28 cellular contexts compared by ENCODE assay signal in the genomic region with DNA sequence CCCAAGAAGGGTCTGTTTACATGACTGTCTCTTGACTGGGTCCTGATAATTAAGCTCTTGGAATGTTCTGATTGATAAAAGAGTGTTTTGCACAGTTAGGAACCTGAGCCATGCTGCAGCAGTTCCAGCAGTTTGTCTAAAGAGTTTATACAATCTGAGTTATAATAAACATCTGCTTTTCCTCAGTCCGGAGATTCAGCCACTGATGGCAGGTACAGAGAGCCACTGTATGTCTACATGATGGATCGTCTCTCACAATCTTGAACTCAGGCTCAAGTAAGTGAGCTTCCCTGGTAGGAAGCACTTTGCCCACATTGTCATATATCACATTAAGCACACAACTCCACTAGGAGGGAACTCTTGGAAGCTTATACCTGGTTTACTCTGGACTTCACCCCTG.
"Had no signal": no experiment of that assay in that cellular context is flagged by ENCODE, and none has a peak within 500 bp of the region (broad histone marks: within the 10 kb centered on the region; RNA-seq: fewer than 3 reads in every experiment).

No MANE protein-coding gene starts in this region.

- H3K36me3 Mint-ChIP-seq: natural killer cell; stimulated activated effector memory CD8-positive, alpha-beta T cell treated with anti-CD3 and anti-CD28 coated beads, Interleukin-12 subunit alpha, Interleukin-12 subunit beta, amount 100 ng/mL, for 72 hours; stimulated activated naive B cell treated with anti-CD40 and anti-IgM and Interleukin-4, amounts not matched to agents 10 μg/mL and 1 μg/mL and 100 μg/mL, for 72 hours had no signal

- DNase-seq: natural killer cell; occipital lobe; ovary; posterior cingulate gyrus; psoas muscle; right cardiac atrium; right lobe of liver; sigmoid colon; small intestine; stimulated activated CD4-positive, alpha-beta T cell treated with anti-CD3 and anti-CD28 coated beads, Interleukin-15, amount 100 ng/mL, for 24 hours; stimulated activated CD4-positive, alpha-beta T cell treated with anti-CD3 and anti-CD28 coated beads, Interleukin-2, amount 100 ng/mL, for 24 hours; stimulated activated CD4-positive, alpha-beta T cell treated with anti-CD3 and anti-CD28 coated beads, Interleukin-2, amount 100 ng/mL, for 48 hours; stimulated activated CD4-positive, alpha-beta T cell treated with anti-CD3 and anti-CD28 coated beads, Interleukin-4, amount 100 ng/mL, for 24 hours; stimulated activated naive B cell treated with anti-CD40 and anti-IgM and Interleukin-4, amounts not matched to agents 10 μg/mL and 1 μg/mL and 100 μg/mL, for 72 hours; stimulated activated naive CD4-positive, alpha-beta T cell treated with Interleukin-2 at 50 U/mL for 16 hours; stomach; thyroid gland; trophoblast cell; upper lobe of left lung; uterus had no signal

- H3K4me3 Mint-ChIP-seq: natural killer cell; nephron; neural progenitor cell; stimulated activated effector memory CD8-positive, alpha-beta T cell treated with anti-CD3 and anti-CD28 coated beads, Interleukin-12 subunit alpha, Interleukin-12 subunit beta, amount 100 ng/mL, for 72 hours; stimulated activated naive B cell treated with anti-CD40 and anti-IgM and Interleukin-4, amounts not matched to agents 10 μg/mL and 1 μg/mL and 100 μg/mL, for 72 hours; stimulated activated naive CD8-positive, alpha-beta T cell treated with anti-CD3 and anti-CD28 coated beads, Interleukin-15, Interleukin-2, amounts not matched to agents 100 ng/mL and 50 ng/mL, for 24 hours had no signal

- H3K27me3 Mint-ChIP-seq: progenitor cell of endocrine pancreas; stimulated activated naive B cell treated with anti-CD40 and anti-IgM and Interleukin-4, amounts not matched to agents 10 μg/mL and 1 μg/mL and 100 μg/mL, for 72 hours; stimulated activated naive CD8-positive, alpha-beta T cell treated with anti-CD3 and anti-CD28 coated beads, Interleukin-15, Interleukin-2, amounts not matched to agents 100 ng/mL and 50 ng/mL, for 24 hours had no signal

- H3K27ac ChIP-seq: neural progenitor cell, ovary, parathyroid adenoma, psoas muscle, right lobe of liver, sigmoid colon, stomach, thoracic aorta, thyroid gland, tibial nerve, upper lobe of left lung, uterus had no signal

- H3K4me1 ChIP-seq: neural progenitor cell, parathyroid adenoma, psoas muscle, right lobe of liver, thyroid gland, tibial nerve, upper lobe of left lung, uterus had no signal

- H3K4me3 ChIP-seq: neural progenitor cell, ovary, psoas muscle, right lobe of liver, sigmoid colon, stomach, thoracic aorta, thyroid gland, tibial nerve, upper lobe of left lung, uterus had no signal

- H3K36me3 ChIP-seq: neural progenitor cell, ovary, sigmoid colon, uterus had no signal

- ATAC-seq: natural killer cell; psoas muscle; right cardiac atrium; right lobe of liver; stimulated activated effector memory CD8-positive, alpha-beta T cell treated with anti-CD3 and anti-CD28 coated beads, Interleukin-12 subunit alpha, Interleukin-12 subunit beta, amount 100 ng/mL, for 72 hours; stimulated activated naive B cell treated with anti-CD40 and anti-IgM and Interleukin-4, amounts not matched to agents 10 μg/mL and 1 μg/mL and 100 μg/mL, for 72 hours had no signal

- H3K27ac Mint-ChIP-seq: natural killer cell; neural progenitor cell; progenitor cell of endocrine pancreas; stimulated activated effector memory CD8-positive, alpha-beta T cell treated with anti-CD3 and anti-CD28 coated beads, Interleukin-12 subunit alpha, Interleukin-12 subunit beta, amount 100 ng/mL, for 72 hours; stimulated activated naive B cell treated with anti-CD40 and anti-IgM and Interleukin-4, amounts not matched to agents 10 μg/mL and 1 μg/mL and 100 μg/mL, for 72 hours; stimulated activated naive CD8-positive, alpha-beta T cell treated with anti-CD3 and anti-CD28 coated beads, Interleukin-15, Interleukin-2, amounts not matched to agents 100 ng/mL and 50 ng/mL, for 24 hours had no signal

- H3K9me3 ChIP-seq: ovary, psoas muscle, right lobe of liver, sigmoid colon, stomach, thoracic aorta, thyroid gland, uterus had no signal

- H3K4me1 Mint-ChIP-seq: natural killer cell; nephron; neural progenitor cell; stimulated activated effector memory CD8-positive, alpha-beta T cell treated with anti-CD3 and anti-CD28 coated beads, Interleukin-12 subunit alpha, Interleukin-12 subunit beta, amount 100 ng/mL, for 72 hours; stimulated activated naive B cell treated with anti-CD40 and anti-IgM and Interleukin-4, amounts not matched to agents 10 μg/mL and 1 μg/mL and 100 μg/mL, for 72 hours had no signal
